In genomic region chr5:55864606-55865541, GRCh38 we compare ENCODE assay signal across 20 cellular contexts. TPM values are rescaled to one million over a fixed set of nuclear protein-coding genes. Genes with fewer than 3 reads are reported as not detected.
A peak's percentile ranks its signal among the peaks of the same experiment; 100 is the strongest.
DNase-seq lines count a peak whose midpoint lies in the region; ATAC-seq and TF ChIP-seq lines count a peak whose summit lies in the region.
"Had no signal": no experiment of that assay in that cellular context is flagged by ENCODE, and none has a peak within 500 bp of the region (broad histone marks: within the 10 kb centered on the region; RNA-seq: fewer than 3 reads in every experiment).

No MANE protein-coding gene starts in this region.

- no peak overlapping the region for H3K27ac ChIP-seq in upper lobe of left lung
- H3K27ac ChIP-seq: 22Rv1, left ventricle myocardium inferior, SJCRH30, tibial artery had no signal

- no peaks in the 10 kb centered on the region for H3K27me3 ChIP-seq in upper lobe of left lung
- H3K27me3 ChIP-seq: BLaER1 treated with 17β-estradiol and CSF1 and Interleukin-3, amounts not matched to agents 10 nM and 100 nM; SJCRH30; tibial artery had no signal

- peaks cover 7% of the 10 kb centered on the region for H3K36me3 Mint-ChIP-seq in T-helper 1 cell treated with Interleukin-12 subunit alpha and Interleukin-12 subunit beta and Interleukin-4 antibody, amounts not matched to agents 30 μg/mL and 1 μg/mL, for 36 hours (ENCODE audit: low read depth)
- H3K36me3 Mint-ChIP-seq: naive B cell had no signal

- no peak overlapping the region for H3K4me3 ChIP-seq in upper lobe of left lung
- H3K4me3 ChIP-seq: BLaER1 treated with 17β-estradiol and CSF1 and Interleukin-3, amounts not matched to agents 10 nM and 100 nM; left ventricle myocardium inferior; SJCRH30; smooth muscle cell; tibial artery had no signal

- TF ChIP-seq EP300 in upper lobe of left lung (IDR thresholded peaks at IDR 0.05) = no peak

- peaks cover 0 to 3% (median 0%) of the 10 kb centered on the region in 4 donors for H3K4me1 ChIP-seq in upper lobe of left lung
- H3K4me1 ChIP-seq: left ventricle myocardium inferior, SJCRH30 had no signal

- 71 to 82% methylated on average over 9 of the region's 9 CpGs for WGBS in upper lobe of left lung, 2 donors

- ATAC-seq in upper lobe of left lung (ENCODE audit: low FRiP score in 2 of 2) (peak; percentile 54 to 59), HG02759 (IDR thresholded peaks at IDR 0.05; ENCODE audit: unreplicated experiment) (no peak)

- no peaks in the 10 kb centered on the region for H3K27me3 Mint-ChIP-seq in T-helper 1 cell treated with Interleukin-12 subunit alpha and Interleukin-12 subunit beta and Interleukin-4 antibody, amounts not matched to agents 30 μg/mL and 1 μg/mL, for 36 hours (ENCODE audit: low read depth)

- no peak overlapping the region for H3K4me3 Mint-ChIP-seq in T-helper 1 cell treated with Interleukin-12 subunit alpha and Interleukin-12 subunit beta and Interleukin-4 antibody, amounts not matched to agents 30 μg/mL and 1 μg/mL, for 36 hours
- H3K4me3 Mint-ChIP-seq: naive B cell had no signal

- H3K36me3 ChIP-seq in upper lobe of left lung = no peaks in the 10 kb centered on the region
- H3K36me3 ChIP-seq: BLaER1 treated with 17β-estradiol and CSF1 and Interleukin-3, amounts not matched to agents 10 nM and 100 nM; left ventricle myocardium inferior; SJCRH30; tibial artery had no signal

- no peaks in the 10 kb centered on the region for H3K9me3 ChIP-seq in upper lobe of left lung
- H3K9me3 ChIP-seq: SJCRH30 had no signal

- no peak for TF ChIP-seq POLR2A in upper lobe of left lung (IDR thresholded peaks at IDR 0.05)

- peak overlapping the region; percentile 36 for H3K27ac Mint-ChIP-seq in T-helper 1 cell treated with Interleukin-12 subunit alpha and Interleukin-12 subunit beta and Interleukin-4 antibody, amounts not matched to agents 30 μg/mL and 1 μg/mL, for 36 hours

- H3K9me3 Mint-ChIP-seq in T-helper 1 cell treated with Interleukin-12 subunit alpha and Interleukin-12 subunit beta and Interleukin-4 antibody, amounts not matched to agents 30 μg/mL and 1 μg/mL, for 36 hours = peaks cover 8% of the 10 kb centered on the region

- TF ChIP-seq CTCF in upper lobe of left lung (IDR thresholded peaks at IDR 0.05) = no peak

- DNase-seq in T-helper 1 cell (no peak), SKM-1 treated with dmso at 0.1 percent for 144 hours (lab: John Stamatoyannopoulos, UW; ENCODE audit: unreplicated experiment) (peak; percentile 84), iris pigment epithelial cell (ENCODE audit: low read depth) (peak; percentile 83), upper lobe of left lung (no peak), NCI-H748 (lab: John Stamatoyannopoulos, UW; ENCODE audit: unreplicated experiment) (no peak), T1000 (lab: John Stamatoyannopoulos, UW) (no peak)
- DNase-seq: activated CD4-positive, alpha-beta T cell treated with anti-CD3 and anti-CD28 coated beads, Interleukin-2, amount 50 U/mL, for 1 hour; caudate nucleus; left ventricle myocardium inferior; naive B cell; NCI-H1436 treated with DMSO at 0.1 percent for 48 hours; NCI-H345; tibial artery had no signal

- H3K4me1 Mint-ChIP-seq in T-helper 1 cell treated with Interleukin-12 subunit alpha and Interleukin-12 subunit beta and Interleukin-4 antibody, amounts not matched to agents 30 μg/mL and 1 μg/mL, for 36 hours (ENCODE audit: low read depth) = peaks cover 4% of the 10 kb centered on the region
- H3K4me1 Mint-ChIP-seq: naive B cell had no signal

RNA-seq across cellular contexts. Expression of gene IL31RA, which starts 13.7 kb away (rescaled TPM):
- total RNA-seq in upper lobe of left lung = under 1 TPM in 1 of 6 donors, not detected in 5; 0.31 TPM
- total RNA-seq: OCI-LY7 had no signal

Comparison
In these comparisons a context has a peak if more than half of its experiments do, and no peak if none do; other contexts are left out.
1. DNase-seq: peak in SKM-1 treated with dmso at 0.1 percent for 144 hours (single experiment) and iris pigment epithelial cell (single experiment); none in T-helper 1 cell (0 of 5), upper lobe of left lung (0 of 2), NCI-H748 (single experiment) and T1000 (single experiment).